18 cellular contexts compared by ENCODE assay signal in genomic region chr3:193773266-193774183, GRCh38.
"Had no signal": no experiment of that assay in that cellular context is flagged by ENCODE, and none has a peak within 500 bp of the region (broad histone marks: within the 10 kb centered on the region; RNA-seq: fewer than 3 reads in every experiment).

No MANE protein-coding gene starts in this region.

- ATAC-seq: activated CD4-positive, alpha-beta T cell treated with anti-CD3 and anti-CD28 coated beads for 36 hours; activated CD8-positive, alpha-beta memory T cell treated with anti-CD3 and anti-CD28 coated beads, Interleukin-2, amount 10 ng/mL, durations not matched to agents 7 days and 5 days; gastrocnemius medialis; heart left ventricle; natural killer cell; stimulated activated naive CD8-positive, alpha-beta T cell treated with anti-CD3 and anti-CD28 coated beads, Interleukin-15, Interleukin-2, amounts not matched to agents 100 U/mL and 50 U/mL, for 24 hours; T-helper 17 cell; WTC11 had no signal

- H3K27ac ChIP-seq: gastrocnemius medialis, heart left ventricle, skin epidermis, tibial artery had no signal

- H3K36me3 Mint-ChIP-seq: activated CD8-positive, alpha-beta memory T cell treated with anti-CD3 and anti-CD28 coated beads, Interleukin-2, amount 10 ng/mL, durations not matched to agents 7 days and 5 days; activated naive CD8-positive, alpha-beta T cell treated with anti-CD3 and anti-CD28 coated beads for 36 hours; brain; natural killer cell had no signal

- H3K36me3 ChIP-seq: gastrocnemius medialis, heart left ventricle, tibial artery had no signal

- H3K4me3 ChIP-seq: gastrocnemius medialis, heart left ventricle, skin epidermis, tibial artery had no signal

- H3K4me1 Mint-ChIP-seq: natural killer cell had no signal

- H3K27me3 Mint-ChIP-seq: activated naive CD8-positive, alpha-beta T cell treated with anti-CD3 and anti-CD28 coated beads for 36 hours had no signal

- H3K27ac Mint-ChIP-seq: activated CD4-positive, alpha-beta T cell treated with anti-CD3 and anti-CD28 coated beads for 36 hours; activated CD8-positive, alpha-beta memory T cell treated with anti-CD3 and anti-CD28 coated beads, Interleukin-2, amount 10 ng/mL, durations not matched to agents 7 days and 5 days; activated naive CD8-positive, alpha-beta T cell treated with anti-CD3 and anti-CD28 coated beads for 36 hours; natural killer cell; T-helper 17 cell; WTC11 had no signal

- H3K4me3 Mint-ChIP-seq: activated CD4-positive, alpha-beta T cell treated with anti-CD3 and anti-CD28 coated beads for 36 hours; activated CD8-positive, alpha-beta memory T cell treated with anti-CD3 and anti-CD28 coated beads, Interleukin-2, amount 10 ng/mL, durations not matched to agents 7 days and 5 days; activated naive CD8-positive, alpha-beta T cell treated with anti-CD3 and anti-CD28 coated beads for 36 hours; natural killer cell; T-helper 17 cell; WTC11 had no signal

- H3K4me1 ChIP-seq: gastrocnemius medialis, heart left ventricle, tibial artery had no signal

- H3K9me3 Mint-ChIP-seq: activated naive CD8-positive, alpha-beta T cell treated with anti-CD3 and anti-CD28 coated beads for 36 hours; natural killer cell had no signal

- H3K9me3 ChIP-seq: gastrocnemius medialis, heart left ventricle, tibial artery had no signal

- DNase-seq: activated CD4-positive, alpha-beta T cell treated with anti-CD3 and anti-CD28 coated beads for 36 hours; activated CD4-positive, alpha-beta T cell treated with anti-CD3 and anti-CD28 coated beads, Interleukin-2, amount 50 U/mL, for 48 hours; activated naive CD4-positive, alpha-beta T cell; activated naive CD8-positive, alpha-beta T cell treated with anti-CD3 and anti-CD28 coated beads for 36 hours; amygdala; central memory CD4-positive, alpha-beta T cell; gastrocnemius medialis; heart left ventricle; natural killer cell; posterior cingulate gyrus; stimulated activated naive CD8-positive, alpha-beta T cell treated with anti-CD3 and anti-CD28 coated beads, Interleukin-15, Interleukin-2, amounts not matched to agents 100 U/mL and 50 U/mL, for 24 hours; substantia nigra; T-helper 17 cell had no signal
